Comparison of ENCODE assay signal across 8 cellular contexts in the genomic region with DNA sequence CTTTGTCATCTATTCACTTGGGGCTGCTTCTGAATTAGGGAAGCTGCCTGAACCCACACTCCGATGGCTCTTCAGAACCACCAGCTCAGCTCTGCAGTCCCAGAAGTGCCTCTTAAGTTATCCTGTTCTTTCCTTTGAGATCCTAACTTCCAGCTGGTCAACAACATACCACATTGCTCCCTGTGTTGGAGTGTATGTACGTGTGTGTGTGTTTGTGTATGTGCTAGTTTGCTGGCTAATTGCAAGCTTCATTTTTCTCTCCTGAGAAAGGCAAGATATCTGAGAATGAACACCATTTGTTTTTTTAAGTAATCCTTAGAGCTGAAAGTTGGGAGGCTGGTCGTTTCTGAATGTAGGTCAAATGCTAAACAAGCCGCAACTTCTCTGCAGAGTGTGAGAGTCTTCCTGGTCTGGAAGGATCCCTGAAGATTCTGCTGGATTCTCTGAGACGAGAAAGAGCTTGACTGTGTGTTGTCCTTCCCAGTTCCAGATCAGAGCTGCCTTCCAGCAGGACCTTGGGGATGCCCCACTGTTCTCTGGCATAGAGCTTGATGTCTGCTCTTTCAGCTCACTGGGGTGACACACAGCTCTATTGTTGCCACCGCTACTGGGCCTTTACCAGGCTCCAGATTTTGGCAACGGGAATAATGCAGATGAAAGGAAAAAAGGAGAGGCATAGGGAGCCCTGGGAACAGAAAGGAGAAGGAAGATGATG. TPM values are rescaled to one million over a fixed set of nuclear protein-coding genes. Genes with fewer than 3 reads are reported as not detected.
DNase-seq lines count a peak whose midpoint lies in the region; ATAC-seq and TF ChIP-seq lines count a peak whose summit lies in the region.

No MANE protein-coding gene starts in this region.

- peaks cover 24 to 51% (median 35%) of the 10 kb centered on the region in 4 donors for H3K4me1 Mint-ChIP-seq in CD4-positive, CD25-positive, alpha-beta regulatory T cell

- BruUV-seq in OCI-LY7 (replicated peaks; lab: Mats Ljungman, UMichigan): no TSS peak

- H3K9me2 ChIP-seq in OCI-LY7 (ENCODE audit: insufficient read depth, low read length): no peaks in the 10 kb centered on the region

- no peak for ATAC-seq in CD4-positive, CD25-positive, alpha-beta regulatory T cell (ENCODE audit: low read depth in 2 of 2)
- ATAC-seq in HG03520 (IDR thresholded peaks at IDR 0.05; ENCODE audit: unreplicated experiment) (no peak), GM18861 (IDR thresholded peaks at IDR 0.05; ENCODE audit: unreplicated experiment) (no peak)

- CTCF ChIA-PET in OCI-LY7 (lab: Charles Lee; ENCODE audit: unreplicated experiment): no interaction called here

- no peak overlapping the region for H3K4me3 ChIP-seq in CD4-positive, CD25-positive, alpha-beta regulatory T cell (ENCODE audit: low read depth, low read length)
- H3K4me3 ChIP-seq in OCI-LY7 (ENCODE audit: low read depth, low read length, poor library complexity, severe bottlenecking): no peak overlapping the region
- no peak overlapping the region for H3K4me3 ChIP-seq in esophagus squamous epithelium

- TF ChIP-seq CTCF in OCI-LY7 (conservative IDR thresholded peaks at IDR 0.05; ENCODE audit: low read length) (no peak), esophagus squamous epithelium (IDR thresholded peaks at IDR 0.05) (no peak)

- WGBS in esophagus squamous epithelium, 2 donors: 48 to 49% methylated on average over 5 to 7 of the region's 7 CpGs

- H3K27me3 ChIP-seq in CD4-positive, CD25-positive, alpha-beta regulatory T cell (ENCODE audit: control insufficient read depth, insufficient read depth, low read length): no peaks in the 10 kb centered on the region
- H3K27me3 ChIP-seq in esophagus squamous epithelium: no peaks in the 10 kb centered on the region

- H3K27ac Mint-ChIP-seq in CD4-positive, CD25-positive, alpha-beta regulatory T cell: peak overlapping the region; percentile 93 to 96 (median 94)

- H3K27me3 Mint-ChIP-seq in CD4-positive, CD25-positive, alpha-beta regulatory T cell: no peaks in the 10 kb centered on the region

- peak overlapping the region; percentile 81 to 92 (median 91) for H3K4me3 Mint-ChIP-seq in CD4-positive, CD25-positive, alpha-beta regulatory T cell

- no peak overlapping the region for H3K4me2 ChIP-seq in OCI-LY7 (ENCODE audit: low read length)

- intact Hi-C loops in OCI-LY7 (cut with micrococcal nuclease; ENCODE audit: unreplicated experiment): no loop called here
- intact Hi-C loops in esophagus squamous epithelium (cut with DNase I): no loop called here

- no peaks in the 10 kb centered on the region for H3K79me2 ChIP-seq in OCI-LY7 (ENCODE audit: insufficient read depth, low read depth, low read length)

- no peaks in the 10 kb centered on the region for H3K9me3 ChIP-seq in CD4-positive, CD25-positive, alpha-beta regulatory T cell (ENCODE audit: control insufficient read depth in 2 of 2, low read length in 2 of 2)
- no peaks in the 10 kb centered on the region for H3K9me3 ChIP-seq in OCI-LY7 (ENCODE audit: low read length)
- H3K9me3 ChIP-seq in esophagus squamous epithelium: no peaks in the 10 kb centered on the region

- peak overlapping the region; percentile 100; the same call in 1 of the 2 replicates for H2AFZ ChIP-seq in OCI-LY7 (ENCODE audit: low read length)

- no peaks in the 10 kb centered on the region for H3K36me3 ChIP-seq in CD4-positive, CD25-positive, alpha-beta regulatory T cell (ENCODE audit: control insufficient read depth, insufficient read depth, low read length)
- no peaks in the 10 kb centered on the region for H3K36me3 ChIP-seq in OCI-LY7 (ENCODE audit: insufficient read depth, low read length)
- no peaks in the 10 kb centered on the region for H3K36me3 ChIP-seq in esophagus squamous epithelium

- H3K9me3 Mint-ChIP-seq in CD4-positive, CD25-positive, alpha-beta regulatory T cell: peaks cover 0 to 1% (median 0%) of the 10 kb centered on the region in 7 donors

- POLR2A ChIA-PET in OCI-LY7 (lab: Charles Lee): interaction anchor here (0.9 to 2.2 kb wide), 4 partner anchors 12 to 323 kb away, joined by 3 to 6 read pairs (median 3); no protein-coding TSS in a partner anchor

- TF ChIP-seq POLR2A in esophagus squamous epithelium (IDR thresholded peaks at IDR 0.05): no peak

- no peaks in the 10 kb centered on the region for H4K20me1 ChIP-seq in OCI-LY7 (ENCODE audit: insufficient read depth, low read length)

- H3K4me1 ChIP-seq in CD4-positive, CD25-positive, alpha-beta regulatory T cell (ENCODE audit: control insufficient read depth, insufficient read depth, low read length, poor library complexity, severe bottlenecking): peaks cover 32% of the 10 kb centered on the region
- H3K4me1 ChIP-seq in OCI-LY7 (ENCODE audit: insufficient read depth, low read length, poor library complexity, severe bottlenecking) (peaks cover 36% of the 10 kb centered on the region), esophagus squamous epithelium (peaks cover 14 to 69% (median 45%) of the 10 kb centered on the region in 3 donors)

- H3K36me3 Mint-ChIP-seq in CD4-positive, CD25-positive, alpha-beta regulatory T cell: no peaks in the 10 kb centered on the region

- no peak for DNase-seq in CD4-positive, CD25-positive, alpha-beta regulatory T cell
- no peak for DNase-seq in OCI-LY7 (ENCODE audit: low spot score)
- DNase-seq in esophagus squamous epithelium (lab: John Stamatoyannopoulos, UW): no peak
- DNase-seq in pons (ENCODE audit: low spot score): peak; percentile 92
- DNase-seq in germinal center (ENCODE audit: low spot score): no peak
- DNase-seq in NCI-H1092 treated with DMSO at 0.1 percent for 48 hours (lab: John Stamatoyannopoulos, UW): no peak

- peak overlapping the region; percentile 97 for H3K27ac ChIP-seq in CD4-positive, CD25-positive, alpha-beta regulatory T cell (ENCODE audit: insufficient read depth, low read length, poor library complexity, severe bottlenecking)
- H3K27ac ChIP-seq in OCI-LY7 (ENCODE audit: low read depth, low read length, poor library complexity, severe bottlenecking) (no peak overlapping the region), esophagus squamous epithelium (peak overlapping the region; percentile 94 to 99 (median 98))

RNA-seq across cellular contexts. Expression of a gene that starts 0.8 kb away (rescaled TPM):
- total RNA-seq in CD4-positive, CD25-positive, alpha-beta regulatory T cell: not detected
- under 1 TPM in 1 of 4 donors, not detected in 3; 0.45 TPM for polyA plus RNA-seq in CD4-positive, CD25-positive, alpha-beta regulatory T cell
- not detected in 2 replicates for total RNA-seq in OCI-LY7 (2014; rRNA removed; shearing (Covaris generic))
- total RNA-seq in OCI-LY7 (2022): not detected in 2 replicates
- total RNA-seq in esophagus squamous epithelium: not detected

RNA-seq across cellular contexts. Expression of a gene that starts 58.5 kb away (rescaled TPM):
- total RNA-seq in CD4-positive, CD25-positive, alpha-beta regulatory T cell: 4.5 TPM
- 1 to 10 TPM; 1.3 to 3.0 (median 2.1) TPM for polyA plus RNA-seq in CD4-positive, CD25-positive, alpha-beta regulatory T cell
- 7.0 and 7.5 TPM in 2 replicates for total RNA-seq in OCI-LY7 (2014; rRNA removed; shearing (Covaris generic))
- total RNA-seq in OCI-LY7 (2022) (4.7 and 5.6 TPM in 2 replicates), esophagus squamous epithelium (1 to 10 TPM; 3.1 to 8.0 (median 3.9) TPM)
